Comparison of ENCODE assay signal across 15 cellular contexts in the genomic region with DNA sequence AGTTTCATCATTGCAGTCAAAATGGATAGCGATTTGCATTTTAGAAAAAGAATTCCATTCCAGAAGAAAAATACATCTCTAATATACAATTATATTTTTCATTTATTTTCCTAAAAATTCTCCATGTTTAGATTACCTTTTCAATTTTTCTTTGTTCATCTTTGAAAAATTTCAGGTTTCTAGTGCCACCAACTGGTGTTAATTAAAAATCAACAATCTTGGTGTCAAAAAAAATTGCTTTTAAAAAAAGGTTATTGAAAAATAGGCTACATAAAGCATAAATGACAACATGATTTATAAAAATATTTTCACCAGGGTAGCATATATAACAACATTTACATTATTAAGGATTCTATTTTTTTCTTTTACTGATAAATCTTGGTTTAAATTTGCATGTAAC. TPM values are rescaled to one million over a fixed set of nuclear protein-coding genes. Genes with fewer than 3 reads are reported as not detected.
"Had no signal": no experiment of that assay in that cellular context is flagged by ENCODE, and none has a peak within 500 bp of the region (broad histone marks: within the 10 kb centered on the region; RNA-seq: fewer than 3 reads in every experiment).

No MANE protein-coding gene starts in this region.

- H3K9ac ChIP-seq: parathyroid adenoma had no signal

- H3K4me3 Mint-ChIP-seq: activated naive CD8-positive, alpha-beta T cell treated with anti-CD3 and anti-CD28 coated beads, Interleukin-2, amount 10 ng/mL, durations not matched to agents 7 days and 5 days; activated T-cell treated with anti-CD3 and anti-CD28 coated beads, Interleukin-2, amount 50 U/mL, for 72 hours; nephron progenitor cell; T-helper 1 cell treated with Interleukin-12 subunit alpha and Interleukin-12 subunit beta and Interleukin-4 antibody, amounts not matched to agents 30 μg/mL and 1 μg/mL, for 36 hours had no signal

- DNase-seq: activated CD4-positive, alpha-beta T cell treated with anti-CD3 and anti-CD28 coated beads, Interleukin-2, amount 50 U/mL, for 48 hours; activated naive CD8-positive, alpha-beta T cell treated with anti-CD3 and anti-CD28 coated beads, Interleukin-2, amount 10 ng/mL, durations not matched to agents 7 days and 5 days; activated T-cell treated with anti-CD3 and anti-CD28 coated beads, Interleukin-2, amount 50 U/mL, for 72 hours; anterior cingulate cortex; cerebellar nuclear complex; dorsolateral prefrontal cortex; mesendoderm; nephron progenitor cell; tibial artery had no signal

- H3K27ac Mint-ChIP-seq: activated naive CD8-positive, alpha-beta T cell treated with anti-CD3 and anti-CD28 coated beads, Interleukin-2, amount 10 ng/mL, durations not matched to agents 7 days and 5 days; activated T-cell treated with anti-CD3 and anti-CD28 coated beads, Interleukin-2, amount 50 U/mL, for 72 hours; T-helper 1 cell treated with Interleukin-12 subunit alpha and Interleukin-12 subunit beta and Interleukin-4 antibody, amounts not matched to agents 30 μg/mL and 1 μg/mL, for 36 hours had no signal

- H3K27ac ChIP-seq: dorsolateral prefrontal cortex, gastroesophageal sphincter, parathyroid adenoma, SK-N-MC, tibial artery had no signal

- H2AFZ ChIP-seq: parathyroid adenoma had no signal

- H3K4me1 Mint-ChIP-seq: activated naive CD8-positive, alpha-beta T cell treated with anti-CD3 and anti-CD28 coated beads, Interleukin-2, amount 10 ng/mL, durations not matched to agents 7 days and 5 days; nephron progenitor cell had no signal

- H3K4me3 ChIP-seq: dorsolateral prefrontal cortex, gastroesophageal sphincter, SK-N-MC, tibial artery had no signal

- H3K4me1 ChIP-seq: gastroesophageal sphincter, parathyroid adenoma had no signal

- H3K9me3 ChIP-seq: gastroesophageal sphincter, tibial artery had no signal

- H3K9me3 Mint-ChIP-seq: activated naive CD8-positive, alpha-beta T cell treated with anti-CD3 and anti-CD28 coated beads, Interleukin-2, amount 10 ng/mL, durations not matched to agents 7 days and 5 days; activated T-cell treated with anti-CD3 and anti-CD28 coated beads, Interleukin-2, amount 50 U/mL, for 72 hours; nephron progenitor cell; T-helper 1 cell treated with Interleukin-12 subunit alpha and Interleukin-12 subunit beta and Interleukin-4 antibody, amounts not matched to agents 30 μg/mL and 1 μg/mL, for 36 hours had no signal

- H3K27me3 ChIP-seq: dorsolateral prefrontal cortex, gastroesophageal sphincter, tibial artery had no signal

- ATAC-seq: activated CD4-positive, CD25-positive, alpha-beta regulatory T cell treated with anti-CD3 and anti-CD28 coated beads, Interleukin-2, amount 50 U/mL, for 24 hours; activated T-cell treated with anti-CD3 and anti-CD28 coated beads, Interleukin-2, amount 50 U/mL, for 72 hours; gastroesophageal sphincter had no signal

- H3K79me2 ChIP-seq: parathyroid adenoma had no signal

RNA-seq across cellular contexts. Expression of a gene that starts 58.1 kb away (rescaled TPM):
- total RNA-seq: kidney epithelial cell had no signal
